Comparison of ENCODE assay signal across 1 cellular context in genomic region chr1:97412737-97413136, GRCh38.
TF ChIP-seq lines count a peak whose summit lies in the region.

No MANE protein-coding gene starts in this region.

TF ChIP-seq in SK-N-SH, 30 proteins besides CTCF, POLR2A, EP300 and RAD21 (continued from another document):
- no peak for TF ChIP-seq USF1 (IDR thresholded peaks at IDR 0.05; ENCODE audit: borderline replicate concordance, low read depth)
- TF ChIP-seq ZBTB33 (IDR thresholded peaks at IDR 0.05; ENCODE audit: borderline replicate concordance, low read depth), result no peak
- TF ChIP-seq MEF2A (IDR thresholded peaks at IDR 0.05; ENCODE audit: borderline replicate concordance, low read depth), result no peak
- TF ChIP-seq RFX5 (IDR thresholded peaks at IDR 0.05; ENCODE audit: low read length), result no peak
- TF ChIP-seq POLR2AphosphoS5 (IDR thresholded peaks at IDR 0.05; ENCODE audit: low read depth, low read length), result no peak
- TF ChIP-seq MXI1 (IDR thresholded peaks at IDR 0.05; ENCODE audit: low read depth, low read length), result no peak
- no peak for TF ChIP-seq ELF1 (IDR thresholded peaks at IDR 0.05)
- TF ChIP-seq TCF12 (IDR thresholded peaks at IDR 0.05), result no peak
- TF ChIP-seq FOXM1 (IDR thresholded peaks at IDR 0.05; ENCODE audit: low read depth), result no peak
- TF ChIP-seq CHD2 (IDR thresholded peaks at IDR 0.05; ENCODE audit: low read length, partially characterized antibody), result no peak
- peak; percentile 12; the same call in 1 of the 2 replicates for TF ChIP-seq FOSL2 (IDR thresholded peaks at IDR 0.05; ENCODE audit: borderline replicate concordance, low read depth)
- 0 out of 2 replicates have a peak, but pooled peaks have one; percentile 18 for TF ChIP-seq JUND (IDR thresholded peaks at IDR 0.05)
- no peak for TF ChIP-seq PBX3 (IDR thresholded peaks at IDR 0.05)
